ENCODE assay signal across 11 cellular contexts in genomic region chr15:52006702-52007340, GRCh38. TPM values are rescaled to one million over a fixed set of nuclear protein-coding genes. Genes with fewer than 3 reads are reported as not detected.
A peak's percentile ranks its signal among the peaks of the same experiment; 100 is the strongest.
DNase-seq lines count a peak whose midpoint lies in the region; ATAC-seq and TF ChIP-seq lines count a peak whose summit lies in the region.
"Had no signal": no experiment of that assay in that cellular context is flagged by ENCODE, and none has a peak within 500 bp of the region (broad histone marks: within the 10 kb centered on the region; RNA-seq: fewer than 3 reads in every experiment).

No MANE protein-coding gene starts in this region.

- no peak for TF ChIP-seq POLR2A in spleen (IDR thresholded peaks at IDR 0.05)

- H3K9me3 ChIP-seq in RWPE2 (ENCODE audit: severe bottlenecking): no peaks in the 10 kb centered on the region
- peaks cover 0 to 4% (median 0%) of the 10 kb centered on the region in 8 donors for H3K9me3 ChIP-seq in spleen
- H3K9me3 ChIP-seq: pancreas, tibial artery had no signal

- H3K4me1 ChIP-seq in RWPE2 (ENCODE audit: insufficient read depth, poor library complexity, severe bottlenecking) (peaks cover 64% of the 10 kb centered on the region), spleen (peaks cover 12 to 41% (median 26%) of the 10 kb centered on the region in 6 donors)
- H3K4me1 ChIP-seq: pancreas, tibial artery had no signal

- H3K4me3 ChIP-seq in RWPE2 (ENCODE audit: severe bottlenecking) (no peak overlapping the region), spleen (no peak overlapping the region)
- H3K4me3 ChIP-seq: pancreas, tibial artery had no signal

- peak overlapping the region; percentile 17 for H3K4me3 Mint-ChIP-seq in activated CD8-positive, alpha-beta memory T cell treated with anti-CD3 and anti-CD28 coated beads, Interleukin-2, amount 10 ng/mL, durations not matched to agents 7 days and 5 days

- no peak for ATAC-seq in activated CD8-positive, alpha-beta memory T cell treated with anti-CD3 and anti-CD28 coated beads, Interleukin-2, amount 10 ng/mL, durations not matched to agents 7 days and 5 days
- ATAC-seq in HG02678 (IDR thresholded peaks at IDR 0.05; ENCODE audit: unreplicated experiment) (peak; percentile 34), RWPE2 (ENCODE audit: low read depth) (no peak; the same call in 2 of the 3 replicates)

- H3K27me3 ChIP-seq in RWPE2 (ENCODE audit: insufficient read depth, poor library complexity, severe bottlenecking) (no peaks in the 10 kb centered on the region), spleen (replicated peaks in 1 of 7) (no peaks in the 10 kb centered on the region)
- H3K27me3 ChIP-seq: pancreas, tibial artery had no signal

- intact Hi-C loops in spleen (cut with DNase I; ENCODE audit: low total_unique reads): no loop called here

- peaks cover 79% of the 10 kb centered on the region for H3K4me1 Mint-ChIP-seq in activated CD8-positive, alpha-beta memory T cell treated with anti-CD3 and anti-CD28 coated beads, Interleukin-2, amount 10 ng/mL, durations not matched to agents 7 days and 5 days

- H3K27ac ChIP-seq in RWPE2 (ENCODE audit: poor library complexity, severe bottlenecking) (peak overlapping the region; percentile 42), spleen (peak overlapping the region; percentile 6 to 70 (median 51))
- H3K27ac ChIP-seq: KMS-11, pancreas, tibial artery had no signal

- 44 to 64% (median 47%) methylated on average over 3 of the region's 3 CpGs for WGBS in spleen, 5 donors

- TF ChIP-seq CTCF in RWPE2 (IDR thresholded peaks at IDR 0.05; ENCODE audit: poor library complexity, severe bottlenecking) (no peak), spleen (IDR thresholded peaks at IDR 0.05 in 8 of 11, conservative IDR thresholded peaks at IDR 0.05 in 3 of 11) (no peak)

- H3K36me3 Mint-ChIP-seq in activated CD8-positive, alpha-beta memory T cell treated with anti-CD3 and anti-CD28 coated beads, Interleukin-2, amount 10 ng/mL, durations not matched to agents 7 days and 5 days: peaks cover 5% of the 10 kb centered on the region

- CTCF ChIA-PET in activated CD8-positive, alpha-beta memory T cell treated with anti-CD3 and anti-CD28 coated beads, Interleukin-2, amount 10 ng/mL, durations not matched to agents 7 days and 5 days (lab: Charles Lee): interaction anchor here (0.9 to 2.5 kb wide), 11 partner anchors 12 to 231 kb away, joined by 3 to 8 read pairs (median 4); partner anchors contain the start of gene MAPK6

- DNase-seq in activated CD8-positive, alpha-beta memory T cell treated with anti-CD3 and anti-CD28 coated beads, Interleukin-2, amount 10 ng/mL, durations not matched to agents 7 days and 5 days: no peak
- no peak for DNase-seq in activated CD8-positive, alpha-beta memory T cell treated with anti-CD3 and anti-CD28 coated beads, Interleukin-2, amount 50 U/mL, for 4 hours
- DNase-seq in RWPE2 (ENCODE audit: low spot score) (no peak), spleen (no peak), SW 1271 (lab: John Stamatoyannopoulos, UW) (no peak), inferior parietal cortex (ENCODE audit: extremely low spot score) (no peak), NCI-H524 treated with DMSO at 0.1 percent for 48 hours (lab: John Stamatoyannopoulos, UW) (no peak)
- DNase-seq: pancreas, tibial artery had no signal

- no peaks in the 10 kb centered on the region for H3K27me3 Mint-ChIP-seq in activated CD8-positive, alpha-beta memory T cell treated with anti-CD3 and anti-CD28 coated beads, Interleukin-2, amount 10 ng/mL, durations not matched to agents 7 days and 5 days

- H3K27ac Mint-ChIP-seq in activated CD8-positive, alpha-beta memory T cell treated with anti-CD3 and anti-CD28 coated beads, Interleukin-2, amount 10 ng/mL, durations not matched to agents 7 days and 5 days: peak overlapping the region; percentile 84

- H3K36me3 ChIP-seq in RWPE2 (ENCODE audit: low read depth): no peaks in the 10 kb centered on the region
- no peaks in the 10 kb centered on the region for H3K36me3 ChIP-seq in spleen
- H3K36me3 ChIP-seq: pancreas, tibial artery had no signal

- no peaks in the 10 kb centered on the region for H3K9me3 Mint-ChIP-seq in activated CD8-positive, alpha-beta memory T cell treated with anti-CD3 and anti-CD28 coated beads, Interleukin-2, amount 10 ng/mL, durations not matched to agents 7 days and 5 days (ENCODE audit: low read depth)

RNA-seq across cellular contexts. Expression of gene MAPK6, which starts 12.2 kb away (rescaled TPM):
- total RNA-seq in activated CD8-positive, alpha-beta memory T cell treated with anti-CD3 and anti-CD28 coated beads, Interleukin-2, amount 10 ng/mL, durations not matched to agents 7 days and 5 days: 10 to 100 TPM; 44.7 to 53.0 TPM
- 10 to 100 TPM; 17.9 to 28.3 (median 21.9) TPM for total RNA-seq in spleen
- polyA plus RNA-seq in spleen: 1 to 10 TPM; 3.9 to 7.7 (median 5.6) TPM

RNA-seq across cellular contexts. Expression of gene LEO1, which starts 35.2 kb away (rescaled TPM):
- 10 to 100 TPM; 33.4 to 34.9 TPM for total RNA-seq in activated CD8-positive, alpha-beta memory T cell treated with anti-CD3 and anti-CD28 coated beads, Interleukin-2, amount 10 ng/mL, durations not matched to agents 7 days and 5 days
- total RNA-seq in spleen: 10 to 100 TPM; 15.2 to 19.5 (median 17.1) TPM
- polyA plus RNA-seq in spleen: 10 to 100 TPM in 1 of 3 donors, 1 to 10 TPM in 2; 7.6 to 10.4 (median 8.7) TPM
